ENCODE assay signal across 16 cellular contexts in the genomic region with DNA sequence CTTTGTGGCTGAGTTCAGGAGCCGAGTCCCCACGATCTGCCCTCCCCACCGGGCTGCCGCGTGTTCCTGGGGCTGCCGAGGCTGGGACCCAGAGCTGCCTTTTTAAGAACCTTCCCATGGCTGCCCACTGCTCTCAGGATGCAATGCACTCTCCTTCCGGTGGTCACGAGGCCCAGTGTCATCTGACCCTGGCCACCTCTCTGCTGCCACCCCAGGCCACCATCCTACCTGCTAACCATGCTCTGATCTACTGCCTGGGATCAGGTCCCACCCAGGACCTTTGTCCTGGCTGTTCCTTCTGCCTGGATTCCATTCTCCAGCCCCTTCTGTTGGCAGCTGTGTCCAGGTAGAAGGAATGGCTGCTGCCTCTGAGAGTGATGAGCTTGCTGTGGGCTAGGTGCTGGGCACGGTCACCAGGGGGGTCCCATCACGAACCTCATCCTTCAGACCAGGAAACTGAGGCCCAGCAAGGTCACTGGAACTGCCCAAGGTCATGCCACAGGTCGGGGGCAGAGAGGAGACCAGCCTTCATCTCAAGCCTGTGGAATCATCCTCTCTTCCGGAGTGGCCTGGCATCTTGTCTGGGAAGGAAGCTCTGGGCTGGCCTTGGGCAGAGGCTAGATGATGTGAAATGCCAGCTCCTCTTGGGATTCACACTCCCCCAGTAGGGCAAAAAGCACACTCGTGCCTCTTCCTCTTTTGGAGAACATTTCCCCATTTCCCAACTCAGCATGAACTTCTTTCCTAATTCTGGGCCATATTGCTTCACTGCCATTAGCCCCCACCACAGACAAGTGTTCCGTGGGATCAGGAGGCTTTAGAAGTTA. TPM values are rescaled to one million over a fixed set of nuclear protein-coding genes. Genes with fewer than 3 reads are reported as not detected.
DNase-seq lines count a peak whose midpoint lies in the region; ATAC-seq and TF ChIP-seq lines count a peak whose summit lies in the region.
"Had no signal": no experiment of that assay in that cellular context is flagged by ENCODE, and none has a peak within 500 bp of the region (broad histone marks: within the 10 kb centered on the region; RNA-seq: fewer than 3 reads in every experiment).

No MANE protein-coding gene starts in this region.

- no peak for ATAC-seq in RWPE2 (ENCODE audit: low read depth)
- no peak for ATAC-seq in stimulated activated naive B cell treated with anti-CD40 and anti-IgM and Interleukin-4, amounts not matched to agents 10 μg/mL and 1 μg/mL and 100 μg/mL, for 72 hours (replicated peaks)
- ATAC-seq: activated CD4-positive, alpha-beta T cell treated with anti-CD3 and anti-CD28 coated beads for 36 hours had no signal

- H3K4me3 ChIP-seq in RWPE2 (ENCODE audit: severe bottlenecking), result no peak overlapping the region
- H3K4me3 ChIP-seq in hepatocyte, result no peak overlapping the region
- H3K4me3 ChIP-seq: body of pancreas, testis had no signal

- peak overlapping the region; percentile 11 for H3K4me2 ChIP-seq in hepatocyte

- WGBS in hepatocyte (ENCODE audit: low lambda C conversion rate, missing lambda C conversion rate), result 92% methylated on average over 13 of the region's 14 CpGs

- no peaks in the 10 kb centered on the region for H3K9me2 ChIP-seq in hepatocyte (replicated peaks; ENCODE audit: insufficient read depth)

- no peaks in the 10 kb centered on the region for H3K4me1 Mint-ChIP-seq in stimulated activated naive B cell treated with anti-CD40 and anti-IgM and Interleukin-4, amounts not matched to agents 10 μg/mL and 1 μg/mL and 100 μg/mL, for 72 hours
- H3K4me1 Mint-ChIP-seq: activated CD4-positive, alpha-beta T cell treated with anti-CD3 and anti-CD28 coated beads for 36 hours had no signal

- H4K20me1 ChIP-seq in hepatocyte (ENCODE audit: insufficient read depth, poor library complexity, severe bottlenecking), result no peaks in the 10 kb centered on the region

- H3K9me3 ChIP-seq in RWPE2 (ENCODE audit: severe bottlenecking), result no peaks in the 10 kb centered on the region
- H3K9me3 ChIP-seq in hepatocyte (ENCODE audit: low read depth), result no peaks in the 10 kb centered on the region
- H3K9me3 ChIP-seq: A549, body of pancreas, testis had no signal

- H3K36me3 Mint-ChIP-seq in stimulated activated naive B cell treated with anti-CD40 and anti-IgM and Interleukin-4, amounts not matched to agents 10 μg/mL and 1 μg/mL and 100 μg/mL, for 72 hours, result no peaks in the 10 kb centered on the region

- no peak overlapping the region for H2AFZ ChIP-seq in hepatocyte

- no peaks in the 10 kb centered on the region for H3K9me3 Mint-ChIP-seq in stimulated activated naive B cell treated with anti-CD40 and anti-IgM and Interleukin-4, amounts not matched to agents 10 μg/mL and 1 μg/mL and 100 μg/mL, for 72 hours

- H3K27me3 ChIP-seq in RWPE2 (ENCODE audit: insufficient read depth, poor library complexity, severe bottlenecking) (peaks cover 81% of the 10 kb centered on the region), hepatocyte (no peaks in the 10 kb centered on the region)
- H3K27me3 ChIP-seq: testis had no signal

- no peak overlapping the region for H3K4me3 Mint-ChIP-seq in stimulated activated naive B cell treated with anti-CD40 and anti-IgM and Interleukin-4, amounts not matched to agents 10 μg/mL and 1 μg/mL and 100 μg/mL, for 72 hours
- H3K4me3 Mint-ChIP-seq: activated CD4-positive, alpha-beta T cell treated with anti-CD3 and anti-CD28 coated beads for 36 hours had no signal

- H3K27ac ChIP-seq in RWPE2 (ENCODE audit: poor library complexity, severe bottlenecking) (no peak overlapping the region), hepatocyte (peak overlapping the region; percentile 90)
- H3K27ac ChIP-seq: testis had no signal

- no peak for TF ChIP-seq CTCF in RWPE2 (IDR thresholded peaks at IDR 0.05; ENCODE audit: poor library complexity, severe bottlenecking)
- no peak for TF ChIP-seq CTCF in hepatocyte (IDR thresholded peaks at IDR 0.05; ENCODE audit: poor library complexity)

- DNase-seq in AML-193 (lab: John Stamatoyannopoulos, UW) (peak; percentile 41 to 56), RWPE2 (ENCODE audit: low spot score) (peak; percentile 76), hepatocyte (ENCODE audit: low spot score) (no peak), pons (ENCODE audit: low spot score) (peak; percentile 18), NCI-H345 (lab: John Stamatoyannopoulos, UW) (no peak), NCI-H2029 (lab: John Stamatoyannopoulos, UW) (no peak), HUDEP-2 (lab: John Stamatoyannopoulos, UW; ENCODE audit: unreplicated experiment in 76 of 76) (no peak)
- DNase-seq in stimulated activated naive B cell treated with anti-CD40 and anti-IgM and Interleukin-4, amounts not matched to agents 10 μg/mL and 1 μg/mL and 100 μg/mL, for 72 hours, result no peak
- DNase-seq: activated CD4-positive, alpha-beta T cell treated with anti-CD3 and anti-CD28 coated beads for 36 hours; NCI-H2029 treated with DMSO at 0.1 percent for 48 hours; NK-92 treated with Interleukin-12 subunit alpha and Interleukin-12 subunit beta, amount 100 ng/mL, for 24 hours had no signal

- H3K27ac Mint-ChIP-seq in stimulated activated naive B cell treated with anti-CD40 and anti-IgM and Interleukin-4, amounts not matched to agents 10 μg/mL and 1 μg/mL and 100 μg/mL, for 72 hours, result no peak overlapping the region
- H3K27ac Mint-ChIP-seq: activated CD4-positive, alpha-beta T cell treated with anti-CD3 and anti-CD28 coated beads for 36 hours had no signal

- H3K4me1 ChIP-seq in RWPE2 (ENCODE audit: insufficient read depth, poor library complexity, severe bottlenecking) (no peaks in the 10 kb centered on the region), hepatocyte (ENCODE audit: insufficient read depth) (peaks cover 30% of the 10 kb centered on the region)
- H3K4me1 ChIP-seq: testis had no signal

- no peaks in the 10 kb centered on the region for H3K79me2 ChIP-seq in hepatocyte

- H3K36me3 ChIP-seq in RWPE2 (ENCODE audit: low read depth) (no peaks in the 10 kb centered on the region), hepatocyte (replicated peaks; ENCODE audit: insufficient read depth, low read depth) (no peaks in the 10 kb centered on the region)

- peaks cover 50 to 63% of the 10 kb centered on the region in 2 donors for H3K27me3 Mint-ChIP-seq in stimulated activated naive B cell treated with anti-CD40 and anti-IgM and Interleukin-4, amounts not matched to agents 10 μg/mL and 1 μg/mL and 100 μg/mL, for 72 hours

RNA-seq across cellular contexts. Expression of gene PCK1, which starts 20.5 kb away (rescaled TPM):
- total RNA-seq in hepatocyte, result 12.0 and 12.8 TPM in 2 replicates
- polyA plus RNA-seq in hepatocyte, result 8.8 and 11.6 TPM in 2 replicates
- total RNA-seq: activated CD4-positive, alpha-beta T cell treated with anti-CD3 and anti-CD28 coated beads for 36 hours; T-helper 1 cell treated with Interleukin-12 subunit alpha and Interleukin-12 subunit beta and Interleukin-4 antibody, amounts not matched to agents 30 ng/mL and 1 ng/mL, for 36 hours had no signal

RNA-seq across cellular contexts. Expression of gene ZBP1, which starts 38.8 kb away (rescaled TPM):
- not detected in 2 replicates for total RNA-seq in hepatocyte
- polyA plus RNA-seq in hepatocyte, result not detected in 2 replicates
- total RNA-seq: H4 had no signal

RNA-seq across cellular contexts. Expression of gene CTCFL, which starts 56.5 kb away (rescaled TPM):
- 0.12 TPM in 1 of 2 replicates, not detected in the other for total RNA-seq in hepatocyte
- not detected in 2 replicates for polyA plus RNA-seq in hepatocyte
- total RNA-seq: activated CD4-positive, alpha-beta T cell treated with anti-CD3 and anti-CD28 coated beads for 36 hours; body of pancreas; H4; T-helper 1 cell treated with Interleukin-12 subunit alpha and Interleukin-12 subunit beta and Interleukin-4 antibody, amounts not matched to agents 30 ng/mL and 1 ng/mL, for 36 hours had no signal

Comparison
In these comparisons a context has a peak if more than half of its experiments do, and no peak if none do; other contexts are left out.
1. DNase-seq: peak in AML-193 (2 of 2), RWPE2 (single experiment) and pons (single experiment); none in hepatocyte (single experiment), stimulated activated naive B cell treated with anti-CD40 and anti-IgM and Interleukin-4, amounts not matched to agents 10 μg/mL and 1 μg/mL and 100 μg/mL, for 72 hours (single experiment), NCI-H345 (single experiment), NCI-H2029 (single experiment) and HUDEP-2 (0 of 76).